In genomic region chr6:149923327-149923986, GRCh38 we compare ENCODE assay signal across 8 cellular contexts. TPM values are rescaled to one million over a fixed set of nuclear protein-coding genes. Genes with fewer than 3 reads are reported as not detected.
DNase-seq lines count a peak whose midpoint lies in the region; ATAC-seq and TF ChIP-seq lines count a peak whose summit lies in the region.

No MANE protein-coding gene starts in this region.

- no peak overlapping the region for H3K9ac ChIP-seq in iPS-20b (ENCODE audit: low read depth, low read length)

- H3K27me3 ChIP-seq in iPS-20b (ENCODE audit: insufficient read depth, low read length) = peaks cover 86% of the 10 kb centered on the region

- peak overlapping the region; percentile 87 for H3K4me3 Mint-ChIP-seq in HFFc6
- peak overlapping the region; percentile 66 for H3K4me3 Mint-ChIP-seq in activated naive CD8-positive, alpha-beta T cell treated with anti-CD3 and anti-CD28 coated beads for 36 hours

- peaks cover 27% of the 10 kb centered on the region for H3K27me3 Mint-ChIP-seq in HFFc6 (ENCODE audit: insufficient read depth)
- H3K27me3 Mint-ChIP-seq in activated naive CD8-positive, alpha-beta T cell treated with anti-CD3 and anti-CD28 coated beads for 36 hours = peaks cover 85% of the 10 kb centered on the region

- TF ChIP-seq CTCF in HFFc6 (IDR thresholded peaks at IDR 0.05) = no peak

- H3K9me3 Mint-ChIP-seq in HFFc6 = no peaks in the 10 kb centered on the region
- no peaks in the 10 kb centered on the region for H3K9me3 Mint-ChIP-seq in activated naive CD8-positive, alpha-beta T cell treated with anti-CD3 and anti-CD28 coated beads for 36 hours

- H3K4me1 ChIP-seq in iPS-20b (ENCODE audit: insufficient read depth, low read length) = no peaks in the 10 kb centered on the region

- no peaks in the 10 kb centered on the region for H3K36me3 ChIP-seq in iPS-20b (ENCODE audit: insufficient read depth, low read depth, low read length)

- no peak for DNase-seq in HFFc6
- DNase-seq in activated naive CD8-positive, alpha-beta T cell treated with anti-CD3 and anti-CD28 coated beads for 36 hours = no peak
- peak; percentile 22 for DNase-seq in stimulated activated CD8-positive, alpha-beta memory T cell treated with anti-CD3 and anti-CD28 coated beads, Interleukin-4, amount 100 ng/mL, for 48 hours
- no peak for DNase-seq in NCI-H2171 treated with DMSO at 0.1 percent for 48 hours (lab: John Stamatoyannopoulos, UW)
- no peak for DNase-seq in T1000 (lab: John Stamatoyannopoulos, UW)

- no peak overlapping the region for H3K27ac Mint-ChIP-seq in HFFc6
- H3K27ac Mint-ChIP-seq in activated naive CD8-positive, alpha-beta T cell treated with anti-CD3 and anti-CD28 coated beads for 36 hours = no peak overlapping the region

- H3K9me3 ChIP-seq in iPS-20b (ENCODE audit: insufficient read depth, low read depth, low read length) = no peaks in the 10 kb centered on the region; the same call in 1 of the 2 replicates

- ATAC-seq in HG03439 (IDR thresholded peaks at IDR 0.05; ENCODE audit: unreplicated experiment) = no peak
- ATAC-seq in GM18907 (IDR thresholded peaks at IDR 0.05; ENCODE audit: unreplicated experiment) = no peak

- no peak overlapping the region for H3K27ac ChIP-seq in iPS-20b (ENCODE audit: low read length)

- H3K4me1 Mint-ChIP-seq in HFFc6 (ENCODE audit: low read depth) = peaks cover 20% of the 10 kb centered on the region
- peaks cover 15% of the 10 kb centered on the region for H3K4me1 Mint-ChIP-seq in activated naive CD8-positive, alpha-beta T cell treated with anti-CD3 and anti-CD28 coated beads for 36 hours

- H3K4me3 ChIP-seq in iPS-20b (ENCODE audit: low read length) = peak overlapping the region; percentile 61

- no peaks in the 10 kb centered on the region for H3K36me3 Mint-ChIP-seq in HFFc6 (ENCODE audit: low read depth)
- no peaks in the 10 kb centered on the region for H3K36me3 Mint-ChIP-seq in activated naive CD8-positive, alpha-beta T cell treated with anti-CD3 and anti-CD28 coated beads for 36 hours

RNA-seq across cellular contexts. Expression of gene RAET1G, which starts 0.5 kb away (rescaled TPM):
- total RNA-seq in HFFc6 (2021; fragmentation: NEBNext Ultra II Directional; extraction: Animal tissue kit (Norgen Biotek cat#: 25700)) = 1 to 10 TPM in 2 of 6 experiments, under 1 TPM in 4; 0.64 to 1.1 (median 0.83) TPM
- total RNA-seq in activated naive CD8-positive, alpha-beta T cell treated with anti-CD3 and anti-CD28 coated beads for 36 hours = not detected

RNA-seq across cellular contexts. Expression of gene ULBP2, which starts 18.4 kb away (rescaled TPM):
- 10 to 100 TPM; 16.2 to 23.2 (median 19.4) TPM for total RNA-seq in HFFc6 (2021; fragmentation: NEBNext Ultra II Directional; extraction: Animal tissue kit (Norgen Biotek cat#: 25700))
- total RNA-seq in activated naive CD8-positive, alpha-beta T cell treated with anti-CD3 and anti-CD28 coated beads for 36 hours = under 1 TPM; 0.43 to 0.62 TPM

RNA-seq across cellular contexts. Expression of gene RAET1E, which starts 25.5 kb away (rescaled TPM):
- under 1 TPM in 5 of 6 experiments, not detected in 1; 0.14 to 0.41 (median 0.26) TPM for total RNA-seq in HFFc6 (2021; fragmentation: NEBNext Ultra II Directional; extraction: Animal tissue kit (Norgen Biotek cat#: 25700))
- not detected for total RNA-seq in activated naive CD8-positive, alpha-beta T cell treated with anti-CD3 and anti-CD28 coated beads for 36 hours

RNA-seq across cellular contexts. Expression of gene ULBP1, which starts 40.3 kb away (rescaled TPM):
- total RNA-seq in HFFc6 (2021; fragmentation: NEBNext Ultra II Directional; extraction: Animal tissue kit (Norgen Biotek cat#: 25700)) = 10 to 100 TPM in 2 of 6 experiments, 1 to 10 TPM in 4; 8.6 to 12.7 (median 9.8) TPM
- total RNA-seq in activated naive CD8-positive, alpha-beta T cell treated with anti-CD3 and anti-CD28 coated beads for 36 hours = 1 to 10 TPM; 2.8 to 2.9 TPM

RNA-seq across cellular contexts. Expression of gene LRP11, which starts 59.3 kb away (rescaled TPM):
- 10 to 100 TPM; 27.4 to 34.6 (median 30.4) TPM for total RNA-seq in HFFc6 (2021; fragmentation: NEBNext Ultra II Directional; extraction: Animal tissue kit (Norgen Biotek cat#: 25700))
- 1 to 10 TPM; 1.8 to 2.1 TPM for total RNA-seq in activated naive CD8-positive, alpha-beta T cell treated with anti-CD3 and anti-CD28 coated beads for 36 hours

Comparison
In these comparisons a context has a peak if more than half of its experiments do, and no peak if none do; other contexts are left out.
1. RNA of gene ULBP2, which starts 18.4 kb away (total RNA-seq): 16.2 to 23.2 TPM in HFFc6; 0.43 to 0.62 TPM in activated naive CD8-positive, alpha-beta T cell treated with anti-CD3 and anti-CD28 coated beads for 36 hours; every median in the first group is over 10 times any median in the second.